ENCODE assay signal across 10 cellular contexts in the genomic region with DNA sequence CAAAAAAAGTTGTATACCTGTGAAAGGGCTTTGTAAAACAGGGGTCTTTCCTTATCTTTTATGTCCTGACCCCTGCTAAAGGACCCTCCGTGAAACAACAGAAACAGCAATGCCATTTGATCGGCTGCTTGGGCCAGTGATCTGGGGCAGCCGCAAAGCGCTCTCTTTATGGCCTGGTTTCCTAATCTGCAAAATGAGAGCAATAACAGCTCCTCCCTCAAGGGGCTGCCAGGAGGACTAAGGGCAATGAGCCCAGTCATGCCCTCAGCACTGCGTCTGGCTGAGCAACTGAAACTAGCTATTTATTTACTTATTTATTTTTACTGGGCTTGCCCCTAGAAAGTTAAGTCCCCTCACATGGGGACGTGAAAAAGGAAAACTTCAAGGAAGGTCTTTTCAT. TPM values are rescaled to one million over a fixed set of nuclear protein-coding genes. Genes with fewer than 3 reads are reported as not detected.
A peak's percentile ranks its signal among the peaks of the same experiment; 100 is the strongest.
DNase-seq lines count a peak whose midpoint lies in the region; ATAC-seq and TF ChIP-seq lines count a peak whose summit lies in the region.
"Had no signal": no experiment of that assay in that cellular context is flagged by ENCODE, and none has a peak within 500 bp of the region (broad histone marks: within the 10 kb centered on the region; RNA-seq: fewer than 3 reads in every experiment).

No MANE protein-coding gene starts in this region.

- TF ChIP-seq POLR2A in uterus (IDR thresholded peaks at IDR 0.05), result no peak

- H3K4me1 Mint-ChIP-seq in stimulated activated naive CD8-positive, alpha-beta T cell treated with anti-CD3 and anti-CD28 coated beads, Interleukin-15, amount 100 ng/mL, for 72 hours, result peaks cover 7% of the 10 kb centered on the region
- H3K4me1 Mint-ChIP-seq in activated CD4-positive, alpha-beta T cell treated with anti-CD3 and anti-CD28 coated beads, Interleukin-2, amount 10 ng/mL, durations not matched to agents 7 days and 5 days, result peaks cover 7% of the 10 kb centered on the region

- ATAC-seq in GM21528 (IDR thresholded peaks at IDR 0.05; ENCODE audit: low FRiP score, unreplicated experiment), result no peak
- no peak for ATAC-seq in stimulated activated naive CD8-positive, alpha-beta T cell treated with anti-CD3 and anti-CD28 coated beads, Interleukin-15, amount 100 ng/mL, for 72 hours
- ATAC-seq: stimulated activated naive CD8-positive, alpha-beta T cell treated with anti-CD3 and anti-CD28 coated beads, Interleukin-15, Interleukin-2, amounts not matched to agents 100 U/mL and 50 U/mL, for 24 hours had no signal

- H3K9me3 ChIP-seq in MG63 (no peaks in the 10 kb centered on the region), uterus (no peaks in the 10 kb centered on the region)

- POLR2A ChIA-PET in activated CD4-positive, alpha-beta T cell treated with anti-CD3 and anti-CD28 coated beads, Interleukin-2, amount 10 ng/mL, durations not matched to agents 7 days and 5 days (lab: Charles Lee), result no interaction called here

- H3K27me3 ChIP-seq in MG63 (no peaks in the 10 kb centered on the region), layer of hippocampus (ENCODE audit: control insufficient read depth, insufficient read depth, low read length) (no peaks in the 10 kb centered on the region), uterus (no peaks in the 10 kb centered on the region)

- TF ChIP-seq CTCF in 22Rv1 (IDR thresholded peaks at IDR 0.05) (no peak), VCaP (conservative IDR thresholded peaks at IDR 0.05) (no peak), uterus (IDR thresholded peaks at IDR 0.05) (no peak)

- H3K4me3 Mint-ChIP-seq in stimulated activated naive CD8-positive, alpha-beta T cell treated with anti-CD3 and anti-CD28 coated beads, Interleukin-15, amount 100 ng/mL, for 72 hours, result no peak overlapping the region
- H3K4me3 Mint-ChIP-seq in activated CD4-positive, alpha-beta T cell treated with anti-CD3 and anti-CD28 coated beads, Interleukin-2, amount 10 ng/mL, durations not matched to agents 7 days and 5 days, result no peak overlapping the region
- H3K4me3 Mint-ChIP-seq: dendritic cell treated with granulocyte-macrophage colony-stimulating factor and Interleukin-4, amounts not matched to agents 40 ng/mL and 50 ng/mL, for 4 days had no signal

- H3K4me1 ChIP-seq in uterus, result no peaks in the 10 kb centered on the region

- no peaks in the 10 kb centered on the region for H3K36me3 Mint-ChIP-seq in activated CD4-positive, alpha-beta T cell treated with anti-CD3 and anti-CD28 coated beads, Interleukin-2, amount 10 ng/mL, durations not matched to agents 7 days and 5 days (ENCODE audit: low read depth)

- H3K9me3 Mint-ChIP-seq in stimulated activated naive CD8-positive, alpha-beta T cell treated with anti-CD3 and anti-CD28 coated beads, Interleukin-15, amount 100 ng/mL, for 72 hours, result no peaks in the 10 kb centered on the region
- H3K9me3 Mint-ChIP-seq in activated CD4-positive, alpha-beta T cell treated with anti-CD3 and anti-CD28 coated beads, Interleukin-2, amount 10 ng/mL, durations not matched to agents 7 days and 5 days, result no peaks in the 10 kb centered on the region
- H3K9me3 Mint-ChIP-seq: dendritic cell treated with granulocyte-macrophage colony-stimulating factor and Interleukin-4, amounts not matched to agents 40 ng/mL and 50 ng/mL, for 4 days had no signal

- peaks cover 40% of the 10 kb centered on the region for H3K36me3 ChIP-seq in MG63
- H3K36me3 ChIP-seq in uterus, result no peaks in the 10 kb centered on the region

- H3K27me3 Mint-ChIP-seq in stimulated activated naive CD8-positive, alpha-beta T cell treated with anti-CD3 and anti-CD28 coated beads, Interleukin-15, amount 100 ng/mL, for 72 hours, result peaks cover 14% of the 10 kb centered on the region
- peaks cover 8% of the 10 kb centered on the region for H3K27me3 Mint-ChIP-seq in activated CD4-positive, alpha-beta T cell treated with anti-CD3 and anti-CD28 coated beads, Interleukin-2, amount 10 ng/mL, durations not matched to agents 7 days and 5 days

- no peak overlapping the region for H3K4me3 ChIP-seq in MG63
- no peak overlapping the region for H3K4me3 ChIP-seq in uterus

- H3K27ac ChIP-seq in 22Rv1 (peak overlapping the region; percentile 63), VCaP (peak overlapping the region; percentile 86), layer of hippocampus (ENCODE audit: low read depth, low read length) (peak overlapping the region; percentile 36), uterus (peak overlapping the region in 1 of 2 donors; percentile 2)

- DNase-seq in MG63 (peak; percentile 85), uterus (no peak)
- DNase-seq in stimulated activated naive CD8-positive, alpha-beta T cell treated with anti-CD3 and anti-CD28 coated beads, Interleukin-15, amount 100 ng/mL, for 72 hours, result no peak
- DNase-seq in activated CD4-positive, alpha-beta T cell treated with anti-CD3 and anti-CD28 coated beads, Interleukin-2, amount 10 ng/mL, durations not matched to agents 7 days and 5 days, result no peak
- DNase-seq: stimulated activated naive CD8-positive, alpha-beta T cell treated with anti-CD3 and anti-CD28 coated beads, Interleukin-15, Interleukin-2, amounts not matched to agents 100 U/mL and 50 U/mL, for 24 hours had no signal

- intact Hi-C loops in uterus (cut with DNase I; ENCODE audit: low total_unique reads), result no loop called here

- H3K27ac Mint-ChIP-seq in stimulated activated naive CD8-positive, alpha-beta T cell treated with anti-CD3 and anti-CD28 coated beads, Interleukin-15, amount 100 ng/mL, for 72 hours, result no peak overlapping the region
- H3K27ac Mint-ChIP-seq in activated CD4-positive, alpha-beta T cell treated with anti-CD3 and anti-CD28 coated beads, Interleukin-2, amount 10 ng/mL, durations not matched to agents 7 days and 5 days, result no peak overlapping the region
- H3K27ac Mint-ChIP-seq: dendritic cell treated with granulocyte-macrophage colony-stimulating factor and Interleukin-4, amounts not matched to agents 40 ng/mL and 50 ng/mL, for 4 days had no signal

- CTCF ChIA-PET in activated CD4-positive, alpha-beta T cell treated with anti-CD3 and anti-CD28 coated beads, Interleukin-2, amount 10 ng/mL, durations not matched to agents 7 days and 5 days (lab: Charles Lee), result no interaction called here

RNA-seq across cellular contexts. Expression of gene CMBL, which starts 18.3 kb away (rescaled TPM):
- total RNA-seq in MG63 (2014; rRNA removed; shearing (Covaris generic); ENCODE audit: low replicate concordance), result 23.3 and 29.1 TPM in 2 replicates
- total RNA-seq in uterus, result 10 to 100 TPM in 2 of 4 donors, 1 to 10 TPM in 2; 1.5 to 20.3 (median 9.1) TPM
- total RNA-seq in activated CD4-positive, alpha-beta T cell treated with anti-CD3 and anti-CD28 coated beads, Interleukin-2, amount 10 ng/mL, durations not matched to agents 7 days and 5 days, result 1 to 10 TPM in 1 of 2 experiments, under 1 TPM in 1; 0.64 to 1.4 TPM

RNA-seq across cellular contexts. Expression of gene CCT5, which starts 39.3 kb away (rescaled TPM):
- total RNA-seq in MG63 (2014; rRNA removed; shearing (Covaris generic); ENCODE audit: low replicate concordance), result 976 and 1,634 TPM in 2 replicates
- 100 to 1,000 TPM in 1 of 4 donors, 10 to 100 TPM in 3; 57.6 to 251 (median 81.2) TPM for total RNA-seq in uterus
- 100 to 1,000 TPM; 224 to 241 TPM for total RNA-seq in activated CD4-positive, alpha-beta T cell treated with anti-CD3 and anti-CD28 coated beads, Interleukin-2, amount 10 ng/mL, durations not matched to agents 7 days and 5 days

RNA-seq across cellular contexts. Expression of gene ATPSCKMT, which starts 39.7 kb away (rescaled TPM):
- total RNA-seq in MG63 (2014; rRNA removed; shearing (Covaris generic); ENCODE audit: low replicate concordance), result 29.8 and 44.9 TPM in 2 replicates
- 10 to 100 TPM in 3 of 4 donors, 1 to 10 TPM in 1; 4.1 to 62.4 (median 21.9) TPM for total RNA-seq in uterus
- 10 to 100 TPM; 13.8 to 16.8 TPM for total RNA-seq in activated CD4-positive, alpha-beta T cell treated with anti-CD3 and anti-CD28 coated beads, Interleukin-2, amount 10 ng/mL, durations not matched to agents 7 days and 5 days
